ENCODE assay signal across 1 cellular context in the genomic region with DNA sequence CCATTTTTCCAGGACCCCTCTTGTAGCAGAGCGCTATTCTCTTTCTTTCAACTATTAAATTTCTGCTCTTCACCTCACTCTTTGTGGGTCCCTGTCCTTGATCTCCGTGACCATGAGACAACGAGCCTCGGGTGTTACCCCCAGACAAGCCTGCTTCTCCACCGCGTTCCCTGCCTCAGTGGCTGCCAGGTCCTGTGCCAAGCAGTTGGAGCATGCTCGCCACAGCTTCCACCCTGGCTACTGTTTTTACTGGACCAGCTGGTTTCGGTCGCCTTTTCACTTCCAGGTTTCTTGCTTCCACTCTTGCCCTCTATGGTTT.
TF ChIP-seq lines count a peak whose summit lies in the region.

No MANE protein-coding gene starts in this region.

TF ChIP-seq in SK-N-SH, 30 proteins besides CTCF, POLR2A, EP300 and RAD21 (continued from another document):
- TF ChIP-seq, protein P1, sequence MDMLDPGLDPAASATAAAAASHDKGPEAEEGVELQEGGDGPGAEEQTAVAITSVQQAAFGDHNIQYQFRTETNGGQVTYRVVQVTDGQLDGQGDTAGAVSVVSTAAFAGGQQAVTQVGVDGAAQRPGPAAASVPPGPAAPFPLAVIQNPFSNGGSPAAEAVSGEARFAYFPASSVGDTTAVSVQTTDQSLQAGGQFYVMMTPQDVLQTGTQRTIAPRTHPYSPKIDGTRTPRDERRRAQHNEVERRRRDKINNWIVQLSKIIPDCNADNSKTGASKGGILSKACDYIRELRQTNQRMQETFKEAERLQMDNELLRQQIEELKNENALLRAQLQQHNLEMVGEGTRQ (IDR thresholded peaks at IDR 0.05; ENCODE audit: borderline replicate concordance, low read depth, low read length), result no peak
- TF ChIP-seq, protein P2, sequence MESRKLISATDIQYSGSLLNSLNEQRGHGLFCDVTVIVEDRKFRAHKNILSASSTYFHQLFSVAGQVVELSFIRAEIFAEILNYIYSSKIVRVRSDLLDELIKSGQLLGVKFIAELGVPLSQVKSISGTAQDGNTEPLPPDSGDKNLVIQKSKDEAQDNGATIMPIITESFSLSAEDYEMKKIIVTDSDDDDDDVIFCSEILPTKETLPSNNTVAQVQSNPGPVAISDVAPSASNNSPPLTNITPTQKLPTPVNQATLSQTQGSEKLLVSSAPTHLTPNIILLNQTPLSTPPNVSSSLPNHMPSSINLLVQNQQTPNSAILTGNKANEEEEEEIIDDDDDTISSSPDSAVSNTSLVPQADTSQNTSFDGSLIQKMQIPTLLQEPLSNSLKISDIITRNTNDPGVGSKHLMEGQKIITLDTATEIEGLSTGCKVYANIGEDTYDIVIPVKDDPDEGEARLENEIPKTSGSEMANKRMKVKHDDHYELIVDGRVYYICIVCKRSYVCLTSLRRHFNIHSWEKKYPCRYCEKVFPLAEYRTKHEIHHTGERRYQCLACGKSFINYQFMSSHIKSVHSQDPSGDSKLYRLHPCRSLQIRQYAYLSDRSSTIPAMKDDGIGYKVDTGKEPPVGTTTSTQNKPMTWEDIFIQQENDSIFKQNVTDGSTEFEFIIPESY (IDR thresholded peaks at IDR 0.05; ENCODE audit: borderline replicate concordance, low read depth), result no peak
- TF ChIP-seq EZH2phosphoT487 (IDR thresholded peaks at IDR 0.05; ENCODE audit: borderline replicate concordance, low read depth) (no peak), GATA2 (CRISPR knock-in tag; IDR thresholded peaks at IDR 0.05) (no peak)
- TF ChIP-seq, protein P3, sequence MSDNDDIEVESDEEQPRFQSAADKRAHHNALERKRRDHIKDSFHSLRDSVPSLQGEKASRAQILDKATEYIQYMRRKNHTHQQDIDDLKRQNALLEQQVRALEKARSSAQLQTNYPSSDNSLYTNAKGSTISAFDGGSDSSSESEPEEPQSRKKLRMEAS (IDR thresholded peaks at IDR 0.05; ENCODE audit: low read depth), result no peak
TF ChIP-seq in SK-N-SH: peak in this region for 0.
